ENCODE assay signal across 1 cellular context in the genomic region with DNA sequence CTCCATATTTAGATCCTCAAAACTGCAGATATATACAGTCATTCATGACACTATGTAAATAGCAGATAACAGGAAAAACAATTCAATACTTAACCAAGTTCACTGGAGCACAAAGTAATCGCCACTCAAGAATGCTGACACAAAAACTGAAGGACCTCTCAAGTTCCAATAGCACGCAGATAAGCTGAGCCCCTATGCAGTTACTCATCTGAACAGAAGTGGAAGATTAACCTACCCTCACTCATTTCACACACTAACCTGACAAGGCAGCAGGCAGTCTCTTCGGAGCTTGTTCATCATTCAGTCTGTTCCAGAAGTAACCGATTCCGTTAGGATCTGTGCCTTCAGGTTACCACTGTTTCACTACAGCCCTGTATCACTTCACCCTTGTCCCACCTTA.
TF ChIP-seq lines count a peak whose summit lies in the region.

No MANE protein-coding gene starts in this region.

TF ChIP-seq in IMR-90, 13 proteins besides CTCF, POLR2A, EP300 and RAD21 (continued from another document):
- TF ChIP-seq, protein P1, sequence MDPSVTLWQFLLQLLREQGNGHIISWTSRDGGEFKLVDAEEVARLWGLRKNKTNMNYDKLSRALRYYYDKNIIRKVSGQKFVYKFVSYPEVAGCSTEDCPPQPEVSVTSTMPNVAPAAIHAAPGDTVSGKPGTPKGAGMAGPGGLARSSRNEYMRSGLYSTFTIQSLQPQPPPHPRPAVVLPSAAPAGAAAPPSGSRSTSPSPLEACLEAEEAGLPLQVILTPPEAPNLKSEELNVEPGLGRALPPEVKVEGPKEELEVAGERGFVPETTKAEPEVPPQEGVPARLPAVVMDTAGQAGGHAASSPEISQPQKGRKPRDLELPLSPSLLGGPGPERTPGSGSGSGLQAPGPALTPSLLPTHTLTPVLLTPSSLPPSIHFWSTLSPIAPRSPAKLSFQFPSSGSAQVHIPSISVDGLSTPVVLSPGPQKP (IDR thresholded peaks at IDR 0.05; ENCODE audit: borderline replicate concordance, low read depth, low read length): no peak
- no peak for TF ChIP-seq NFE2L2 (IDR thresholded peaks at IDR 0.05; ENCODE audit: low read depth, low read length)
- TF ChIP-seq, protein P2, sequence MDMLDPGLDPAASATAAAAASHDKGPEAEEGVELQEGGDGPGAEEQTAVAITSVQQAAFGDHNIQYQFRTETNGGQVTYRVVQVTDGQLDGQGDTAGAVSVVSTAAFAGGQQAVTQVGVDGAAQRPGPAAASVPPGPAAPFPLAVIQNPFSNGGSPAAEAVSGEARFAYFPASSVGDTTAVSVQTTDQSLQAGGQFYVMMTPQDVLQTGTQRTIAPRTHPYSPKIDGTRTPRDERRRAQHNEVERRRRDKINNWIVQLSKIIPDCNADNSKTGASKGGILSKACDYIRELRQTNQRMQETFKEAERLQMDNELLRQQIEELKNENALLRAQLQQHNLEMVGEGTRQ (IDR thresholded peaks at IDR 0.05; ENCODE audit: low read depth, low read length): no peak
- TF ChIP-seq MAFK (IDR thresholded peaks at IDR 0.05; ENCODE audit: low read depth, low read length): no peak
- TF ChIP-seq CEBPB (IDR thresholded peaks at IDR 0.05; ENCODE audit: low read depth, low read length): no peak
